8 cellular contexts compared by ENCODE assay signal in genomic region chr20:38446441-38447209, GRCh38. TPM values are rescaled to one million over a fixed set of nuclear protein-coding genes. Genes with fewer than 3 reads are reported as not detected.
DNase-seq lines count a peak whose midpoint lies in the region; ATAC-seq, FAIRE-seq and TF ChIP-seq lines count a peak whose summit lies in the region.

No MANE protein-coding gene starts in this region.

- POLR2A ChIA-PET in T-cell (lab: Charles Lee): interaction anchor here (0.6 to 3.2 kb wide), 8 partner anchors 9 to 564 kb away, joined by 3 to 23 read pairs (median 4); partner anchors contain the start of genes RALGAPB (in 1 of the 2) and SNHG17 (in 1 of the 2)

- H3K9me3 ChIP-seq in left ventricle myocardium inferior (replicated peaks) (no peaks in the 10 kb centered on the region), upper lobe of right lung (no peaks in the 10 kb centered on the region)

- peaks cover 4 to 7% of the 10 kb centered on the region in 2 donors for H3K27me3 Mint-ChIP-seq in T-cell

- TF ChIP-seq CTCF in left ventricle myocardium inferior (IDR thresholded peaks at IDR 0.05; ENCODE audit: borderline replicate concordance) (peak; percentile 97), upper lobe of right lung (IDR thresholded peaks at IDR 0.05) (peak; percentile 97)

- peak overlapping the region; percentile 83 to 89 (median 87) for H3K4me3 Mint-ChIP-seq in T-cell

- H3K4me1 ChIP-seq in left ventricle myocardium inferior: peaks cover 21% of the 10 kb centered on the region
- H3K4me1 ChIP-seq in upper lobe of right lung: peaks cover 12% of the 10 kb centered on the region

- peak overlapping the region; percentile 82 for H3K27ac ChIP-seq in left ventricle myocardium inferior (replicated peaks)
- peak overlapping the region; percentile 91 for H3K27ac ChIP-seq in upper lobe of right lung

- H3K27me3 ChIP-seq in left ventricle myocardium inferior (ENCODE audit: low read depth) (no peaks in the 10 kb centered on the region), upper lobe of right lung (no peaks in the 10 kb centered on the region)

- H3K27ac Mint-ChIP-seq in T-cell: peak overlapping the region; percentile 81 to 86

- H3K36me3 ChIP-seq in left ventricle myocardium inferior (peaks cover 23% of the 10 kb centered on the region), upper lobe of right lung (peaks cover 25% of the 10 kb centered on the region)

- peak; percentile 96 for TF ChIP-seq POLR2A in GM12892 (IDR thresholded peaks at IDR 0.05; ENCODE audit: low read depth, low read length)

- peaks cover 27 to 31% (median 29%) of the 10 kb centered on the region in 3 donors for H3K4me1 Mint-ChIP-seq in T-cell

- H3K4me3 ChIP-seq in left ventricle myocardium inferior (peak overlapping the region; percentile 80), upper lobe of right lung (peak overlapping the region; percentile 100)

- peak; percentile 87 for DNase-seq in GM12892 (ENCODE audit: insufficient read length)
- peak; percentile 87 for DNase-seq in NCI-H146 treated with DMSO at 0.1 percent for 48 hours (lab: John Stamatoyannopoulos, UW; ENCODE audit: unreplicated experiment)
- DNase-seq in T-cell: peak; percentile 79 to 96 (median 88)
- peak; percentile 83 for DNase-seq in amniotic stem cell (lab: John Stamatoyannopoulos, UW)
- peak; percentile 94 for DNase-seq in left ventricle myocardium inferior
- DNase-seq in posterior vena cava (ENCODE audit: low spot score): peak; percentile 98
- DNase-seq in upper lobe of right lung: peak; percentile 97

- ATAC-seq in HG02870 (IDR thresholded peaks at IDR 0.05; ENCODE audit: unreplicated experiment) (peak; percentile 78), T-cell (replicated peaks in 1 of 4) (peak; percentile 95 to 98 (median 97)), upper lobe of right lung (peak; percentile 99)

- peak; percentile 76 for FAIRE-seq in GM12892 (lab: Jason Lieb, UNC)

- H3K36me3 Mint-ChIP-seq in T-cell: peaks cover 28% of the 10 kb centered on the region

- intact Hi-C loops in left ventricle myocardium inferior (cut with micrococcal nuclease) (no loop called here), posterior vena cava (cut with DNase I) (no loop called here), upper lobe of right lung (cut with DNase I) (no loop called here)

- no peaks in the 10 kb centered on the region for H3K9me3 Mint-ChIP-seq in T-cell

- CTCF ChIA-PET in T-cell (lab: Charles Lee): interaction anchor here (0.6 to 3.2 kb wide), 14 partner anchors 9 to 127 kb away, joined by 3 to 72 read pairs (median 3); partner anchors contain the start of genes SNHG17 (in 2 of the 2) and RALGAPB (in 1 of the 2)

RNA-seq across cellular contexts. Expression of gene SNHG17, which starts 11.5 kb away (rescaled TPM):
- 43.5 TPM for polyA plus RNA-seq in GM12892 (2012; ENCODE audit: missing spikeins)
- 10 to 100 TPM; 46.7 to 77.9 (median 67.6) TPM for total RNA-seq in T-cell
- total RNA-seq in left ventricle myocardium inferior: 5.1 TPM
- total RNA-seq in posterior vena cava: 10 to 100 TPM; 27.9 to 36.3 TPM
- 23.8 TPM for total RNA-seq in upper lobe of right lung

RNA-seq across cellular contexts. Expression of gene RALGAPB, which starts 26.0 kb away (rescaled TPM):
- 14.1 TPM for polyA plus RNA-seq in GM12892 (2012; ENCODE audit: missing spikeins)
- total RNA-seq in T-cell (10 to 100 TPM; 42.7 to 50.1 (median 46.1) TPM), left ventricle myocardium inferior (21.4 TPM), posterior vena cava (10 to 100 TPM; 29.7 to 33.5 TPM), upper lobe of right lung (35.4 TPM)

Comparison
In these comparisons a context has a peak if more than half of its experiments do, and no peak if none do; other contexts are left out.
1. Peak in every context shown above with its lines: DNase-seq, ATAC-seq, H3K4me3 ChIP-seq and H3K27ac ChIP-seq.